ENCODE assay signal across 17 cellular contexts in genomic region chr3:161314836-161315391, GRCh38. TPM values are rescaled to one million over a fixed set of nuclear protein-coding genes. Genes with fewer than 3 reads are reported as not detected.
DNase-seq lines count a peak whose midpoint lies in the region; ATAC-seq and TF ChIP-seq lines count a peak whose summit lies in the region.
"Had no signal": no experiment of that assay in that cellular context is flagged by ENCODE, and none has a peak within 500 bp of the region (broad histone marks: within the 10 kb centered on the region; RNA-seq: fewer than 3 reads in every experiment).

No MANE protein-coding gene starts in this region.

- no peak overlapping the region for H3K27ac Mint-ChIP-seq in neural progenitor cell
- H3K27ac Mint-ChIP-seq: mesothelial cell of epicardium; stimulated activated naive CD8-positive, alpha-beta T cell treated with anti-CD3 and anti-CD28 coated beads, Interleukin-15, amount 100 ng/mL, for 72 hours had no signal

- H3K9me3 ChIP-seq in Karpas-422 (ENCODE audit: low read length) (no peaks in the 10 kb centered on the region), neural progenitor cell (ENCODE audit: low read depth) (no peaks in the 10 kb centered on the region)
- H3K9me3 ChIP-seq: HAP-1 had no signal

- H4K20me1 ChIP-seq in Karpas-422 (ENCODE audit: insufficient read depth, low read depth, low read length) (no peaks in the 10 kb centered on the region), neural progenitor cell (ENCODE audit: low read depth) (no peaks in the 10 kb centered on the region)

- H3K4me3 ChIP-seq in kidney epithelial cell (ENCODE audit: low read depth, low read length) (no peak overlapping the region), Karpas-422 (ENCODE audit: low read length) (no peak overlapping the region), neural progenitor cell (no peak overlapping the region)
- H3K4me3 ChIP-seq: HAP-1 had no signal

- H3K4me1 ChIP-seq in Karpas-422 (ENCODE audit: low read length) (peaks cover 11% of the 10 kb centered on the region), neural progenitor cell (no peaks in the 10 kb centered on the region)
- H3K4me1 ChIP-seq: HAP-1 had no signal

- peaks cover 2% of the 10 kb centered on the region for H3K36me3 Mint-ChIP-seq in neural progenitor cell
- H3K36me3 Mint-ChIP-seq: mesothelial cell of epicardium had no signal

- H3K4me3 Mint-ChIP-seq in neural progenitor cell = no peak overlapping the region
- H3K4me3 Mint-ChIP-seq: mesothelial cell of epicardium; stimulated activated naive CD8-positive, alpha-beta T cell treated with anti-CD3 and anti-CD28 coated beads, Interleukin-15, amount 100 ng/mL, for 72 hours had no signal

- H3K4me2 ChIP-seq in Karpas-422 (ENCODE audit: low read depth, low read length, poor library complexity, severe bottlenecking) = no peak overlapping the region
- no peak overlapping the region for H3K4me2 ChIP-seq in neural progenitor cell

- H3K4me1 Mint-ChIP-seq in neural progenitor cell = no peaks in the 10 kb centered on the region
- H3K4me1 Mint-ChIP-seq: mesothelial cell of epicardium had no signal

- H3K27me3 ChIP-seq in kidney epithelial cell (ENCODE audit: control insufficient read depth, insufficient read depth, low read length) (no peaks in the 10 kb centered on the region), Karpas-422 (ENCODE audit: low read length) (no peaks in the 10 kb centered on the region), neural progenitor cell (no peaks in the 10 kb centered on the region)

- no peak for TF ChIP-seq CTCF in kidney epithelial cell (IDR thresholded peaks at IDR 0.05; ENCODE audit: insufficient read depth, low read length, poor library complexity, severe bottlenecking)
- no peak for TF ChIP-seq CTCF in neural progenitor cell (IDR thresholded peaks at IDR 0.05)

- DNase-seq in H4 (ENCODE audit: low spot score) (peak; percentile 25), kidney epithelial cell (ENCODE audit: low read depth) (peak; percentile 96), NCI-H146 treated with DMSO at 0.1 percent for 48 hours (lab: John Stamatoyannopoulos, UW; ENCODE audit: unreplicated experiment) (no peak), mucosa of gallbladder (ENCODE audit: low spot score) (no peak), Karpas-422 (no peak), neural progenitor cell (ENCODE audit: low spot score) (no peak)
- DNase-seq: activated CD4-positive, alpha-beta T cell treated with anti-CD3 and anti-CD28 coated beads for 48 hours; aorta; DMS 273 treated with DMSO at 0.1 percent for 48 hours; NCI-H1436; stimulated activated naive CD8-positive, alpha-beta T cell treated with anti-CD3 and anti-CD28 coated beads, Interleukin-15, amount 100 ng/mL, for 72 hours had no signal

- no peaks in the 10 kb centered on the region for H3K27me3 Mint-ChIP-seq in neural progenitor cell (ENCODE audit: insufficient read depth, low read depth)

- no peak overlapping the region for H3K27ac ChIP-seq in Karpas-422 (ENCODE audit: low read length)
- no peak overlapping the region for H3K27ac ChIP-seq in neural progenitor cell

- no peak overlapping the region for H2AFZ ChIP-seq in Karpas-422 (ENCODE audit: low read length)
- H2AFZ ChIP-seq in neural progenitor cell (replicated peaks) = no peak overlapping the region

- peaks cover 2% of the 10 kb centered on the region for H3K9me3 Mint-ChIP-seq in neural progenitor cell

- H3F3A ChIP-seq in neural progenitor cell (ENCODE audit: low read depth) = no peaks in the 10 kb centered on the region

- no peaks in the 10 kb centered on the region for H3K36me3 ChIP-seq in kidney epithelial cell (ENCODE audit: control insufficient read depth, insufficient read depth, low read length)
- no peaks in the 10 kb centered on the region for H3K36me3 ChIP-seq in Karpas-422 (ENCODE audit: insufficient read depth, low read length)
- no peaks in the 10 kb centered on the region for H3K36me3 ChIP-seq in neural progenitor cell
- H3K36me3 ChIP-seq: HAP-1 had no signal

- H3K79me2 ChIP-seq in Karpas-422 (ENCODE audit: low read length) (no peaks in the 10 kb centered on the region), neural progenitor cell (ENCODE audit: low read depth) (no peaks in the 10 kb centered on the region)

- H3K9ac ChIP-seq in Karpas-422 (ENCODE audit: low read length) = no peak overlapping the region
- H3K9ac ChIP-seq in neural progenitor cell = no peak overlapping the region

- H3K9me2 ChIP-seq in Karpas-422 (replicated peaks; ENCODE audit: insufficient read depth, low read length) = no peaks in the 10 kb centered on the region

- peak; percentile 65 for ATAC-seq in GM18858 (IDR thresholded peaks at IDR 0.05; ENCODE audit: unreplicated experiment)
- peak; percentile 36 for ATAC-seq in HG03460 (IDR thresholded peaks at IDR 0.05; ENCODE audit: unreplicated experiment)
- ATAC-seq: stimulated activated naive CD8-positive, alpha-beta T cell treated with anti-CD3 and anti-CD28 coated beads, Interleukin-15, amount 100 ng/mL, for 72 hours had no signal

RNA-seq across cellular contexts. Expression of gene SPTSSB, which starts 56.4 kb away (rescaled TPM):
- not detected in 2 replicates for total RNA-seq in H4 (2014; rRNA removed; shearing (Covaris generic))
- total RNA-seq in kidney epithelial cell = not detected in 2 replicates
- total RNA-seq in mucosa of gallbladder = 9.2 TPM
- not detected in 2 replicates for total RNA-seq in Karpas-422 (2014; rRNA removed; shearing (Covaris generic); ENCODE audit: low replicate concordance)
- total RNA-seq in neural progenitor cell (ENCODE audit: low replicate concordance) = 1.1 and 1.2 TPM in 2 replicates
- total RNA-seq: fibroblast of villous mesenchyme, RPMI7951 had no signal

Comparison
In these comparisons a context has a peak if more than half of its experiments do, and no peak if none do; other contexts are left out.
1. DNase-seq: peak in H4 (single experiment) and kidney epithelial cell (single experiment); none in NCI-H146 treated with DMSO at 0.1 percent for 48 hours (single experiment), mucosa of gallbladder (single experiment), Karpas-422 (single experiment) and neural progenitor cell (single experiment).